In the genomic region with DNA sequence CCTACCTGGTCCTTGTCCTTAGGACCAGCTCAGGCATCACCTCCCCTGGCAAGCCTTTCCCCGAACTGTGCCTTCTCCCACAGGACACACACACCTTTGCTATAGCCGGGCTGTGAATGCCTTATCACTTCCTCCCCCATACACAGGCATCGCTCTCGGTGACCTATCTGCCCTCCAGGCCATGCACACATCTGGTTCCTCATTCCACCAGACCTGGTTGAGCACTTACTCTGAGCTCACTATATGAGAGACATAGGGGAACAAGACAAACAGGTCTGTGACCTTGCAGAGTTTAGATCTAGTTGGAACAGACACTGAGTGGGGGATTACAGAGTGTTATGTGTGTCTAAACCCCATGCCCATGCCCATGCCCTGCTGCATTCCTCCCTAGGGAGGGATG, we compare ENCODE assay signal across 24 cellular contexts. TPM values are rescaled to one million over a fixed set of nuclear protein-coding genes. Genes with fewer than 3 reads are reported as not detected.
DNase-seq lines count a peak whose midpoint lies in the region; ATAC-seq, FAIRE-seq and TF ChIP-seq lines count a peak whose summit lies in the region.
"Had no signal": no experiment of that assay in that cellular context is flagged by ENCODE, and none has a peak within 500 bp of the region (broad histone marks: within the 10 kb centered on the region; RNA-seq: fewer than 3 reads in every experiment).

No MANE protein-coding gene starts in this region.

- no peak for FAIRE-seq in H1 (lab: Jason Lieb, UNC)
- FAIRE-seq: HTR-8/SVneo had no signal

- H3K4me1 Mint-ChIP-seq in T-helper 1 cell treated with Interleukin-12 subunit alpha and Interleukin-12 subunit beta and Interleukin-4 antibody, amounts not matched to agents 30 μg/mL and 1 μg/mL, for 36 hours (ENCODE audit: low read depth): peaks cover 33% of the 10 kb centered on the region
- peaks cover 30 to 44% of the 10 kb centered on the region in 2 donors for H3K4me1 Mint-ChIP-seq in stimulated activated naive B cell treated with anti-CD40 and anti-IgM and Interleukin-4, amounts not matched to agents 10 μg/mL and 1 μg/mL and 100 μg/mL, for 72 hours

- peak; percentile 48 to 60 for ATAC-seq in stimulated activated naive B cell treated with anti-CD40 and anti-IgM and Interleukin-4, amounts not matched to agents 10 μg/mL and 1 μg/mL and 100 μg/mL, for 72 hours (replicated peaks)
- ATAC-seq in left colon (no peak), HG03571 (IDR thresholded peaks at IDR 0.05; ENCODE audit: unreplicated experiment) (no peak)
- ATAC-seq: activated naive CD8-positive, alpha-beta T cell treated with anti-CD3 and anti-CD28 coated beads, Interleukin-2, amount 50 U/mL, for 24 hours; naive thymus-derived CD4-positive, alpha-beta T cell; psoas muscle had no signal

- no peak overlapping the region for H3K14ac ChIP-seq in H1 (ENCODE audit: insufficient read length)

- H3K23ac ChIP-seq in H1 (ENCODE audit: insufficient read length): no peak overlapping the region

- H2AFZ ChIP-seq in OCI-LY1 (ENCODE audit: low read length): no peak overlapping the region
- H2AFZ ChIP-seq in H1 (ENCODE audit: low read length): no peak overlapping the region

- no peak overlapping the region for H3K56ac ChIP-seq in H1 (replicated peaks; ENCODE audit: insufficient read length, low read depth, low read length)

- no peaks in the 10 kb centered on the region for H3K27me3 ChIP-seq in OCI-LY1 (ENCODE audit: insufficient read depth, low read length)
- peaks cover 0 to 5% (median 2%) of the 10 kb centered on the region in 4 experiments; a peak in 1 of 7 replicates for H3K27me3 ChIP-seq in H1 (replicated peaks in 1 of 4; ENCODE audit: control insufficient read depth in 3 of 4, extremely low read depth in 1 of 4, insufficient read depth in 3 of 4, low read length in 3 of 4)
- H3K27me3 ChIP-seq: BLaER1, breast epithelium, thyroid gland had no signal

- no peaks in the 10 kb centered on the region for H4K20me1 ChIP-seq in OCI-LY1 (ENCODE audit: insufficient read depth, low read length)
- peaks cover 5 to 9% of the 10 kb centered on the region in 2 experiments for H4K20me1 ChIP-seq in H1 (replicated peaks in 1 of 2; ENCODE audit: control insufficient read depth in 1 of 2, insufficient read depth in 2 of 2, low read length in 2 of 2)

- H3K27ac ChIP-seq in OCI-LY1 (ENCODE audit: low read depth, low read length, poor library complexity, severe bottlenecking): peak overlapping the region; percentile 91
- H3K27ac ChIP-seq in H1 (ENCODE audit: low read depth, low read length): no peak overlapping the region
- H3K27ac ChIP-seq: 22Rv1, BLaER1, breast epithelium, psoas muscle, thyroid gland had no signal

- H3K18ac ChIP-seq in H1 (ENCODE audit: extremely low read depth, low read length): no peak overlapping the region

- TF ChIP-seq CTCF in OCI-LY1 (IDR thresholded peaks at IDR 0.05; ENCODE audit: low read length): no peak
- no peak for TF ChIP-seq CTCF in H1 (IDR thresholded peaks at IDR 0.05; ENCODE audit: control extremely low read depth in 1 of 3, insufficient read depth in 1 of 3, low read depth in 1 of 3, low read length in 3 of 3)

- TF ChIP-seq POLR2A in H1 (IDR thresholded peaks at IDR 0.05; ENCODE audit: control extremely low read depth in 1 of 2, low read depth in 2 of 2, low read length in 2 of 2): no peak

- H3K4me2 ChIP-seq in OCI-LY1 (ENCODE audit: low read length): peak overlapping the region; percentile 82
- H3K4me2 ChIP-seq in H1 (ENCODE audit: insufficient read depth in 1 of 2, low read depth in 2 of 2, low read length in 2 of 2): no peak overlapping the region
- H3K4me2 ChIP-seq: BLaER1 had no signal

- peaks cover 10% of the 10 kb centered on the region for H3K23me2 ChIP-seq in H1 (ENCODE audit: low read depth, low read length)

- CTCF ChIA-PET in H1 (lab: Charles Lee; ENCODE audit: partially characterized antibody): interaction anchor here (0.6 to 24.3 kb wide), 21 partner anchors 8 to 137 kb away, joined by 3 to 358 read pairs (median 6); no protein-coding TSS in a partner anchor

- H3K4ac ChIP-seq in H1 (replicated peaks; ENCODE audit: insufficient read length, low read depth, low read length): no peak overlapping the region

- no peak for DNase-seq in T-helper 1 cell
- DNase-seq in H1 (ENCODE audit: low read depth in 1 of 2, low spot score in 2 of 2): no peak
- DNase-seq in stimulated activated naive B cell treated with anti-CD40 and anti-IgM and Interleukin-4, amounts not matched to agents 10 μg/mL and 1 μg/mL and 100 μg/mL, for 72 hours: no peak
- no peak for DNase-seq in left colon
- no peak for DNase-seq in NCI-H2196 (lab: John Stamatoyannopoulos, UW; ENCODE audit: unreplicated experiment)
- DNase-seq: activated CD8-positive, alpha-beta memory T cell treated with anti-CD3 and anti-CD28 coated beads for 24 hours; activated naive CD8-positive, alpha-beta T cell treated with anti-CD3 and anti-CD28 coated beads, Interleukin-2, amount 50 U/mL, for 24 hours; DMS53; HFFc6; naive thymus-derived CD4-positive, alpha-beta T cell; NCI-H1930; psoas muscle; thyroid gland had no signal

- peak overlapping the region; percentile 33; the same call in 1 of the 2 replicates for H3K9ac ChIP-seq in OCI-LY1 (ENCODE audit: low read length)
- H3K9ac ChIP-seq in H1 (replicated peaks in 1 of 4; ENCODE audit: extremely low read depth in 1 of 4, low read depth in 3 of 4, low read length in 3 of 4): no peak overlapping the region
- H3K9ac ChIP-seq: BLaER1 had no signal

- no peaks in the 10 kb centered on the region for H3F3A ChIP-seq in OCI-LY1 (ENCODE audit: insufficient read depth, low read length)

- no peak for TF ChIP-seq EP300 in H1 (IDR thresholded peaks at IDR 0.05; ENCODE audit: borderline replicate concordance in 1 of 2, low read depth in 2 of 2, low read length in 2 of 2)

- intact Hi-C loops in left colon (cut with DNase I, micrococcal nuclease): loop anchor here in 1 of 2 donors (5.0 kb wide), 1 partner anchor 105 kb away; no protein-coding TSS in a partner anchor

- H4K8ac ChIP-seq in H1 (ENCODE audit: extremely low read depth, insufficient read depth, low read length): no peak overlapping the region

- H3K79me2 ChIP-seq in OCI-LY1 (ENCODE audit: insufficient read depth, low read length) (peaks cover 10% of the 10 kb centered on the region), H1 (ENCODE audit: control insufficient read depth in 1 of 2, insufficient read depth in 2 of 2, low read length in 2 of 2) (peaks cover 8 to 13% of the 10 kb centered on the region in 2 experiments)

- H3K36me3 ChIP-seq in OCI-LY1 (ENCODE audit: insufficient read depth, low read length) (peaks cover 10% of the 10 kb centered on the region), H1 (ENCODE audit: control insufficient read depth in 2 of 4, insufficient read depth in 4 of 4, low read length in 3 of 4) (no peaks in the 10 kb centered on the region; a peak in 1 of 8 replicates)
- H3K36me3 ChIP-seq: breast epithelium, thyroid gland had no signal

- no peaks in the 10 kb centered on the region for H3K27me3 Mint-ChIP-seq in T-helper 1 cell treated with Interleukin-12 subunit alpha and Interleukin-12 subunit beta and Interleukin-4 antibody, amounts not matched to agents 30 μg/mL and 1 μg/mL, for 36 hours (ENCODE audit: low read depth)
- no peaks in the 10 kb centered on the region for H3K27me3 Mint-ChIP-seq in stimulated activated naive B cell treated with anti-CD40 and anti-IgM and Interleukin-4, amounts not matched to agents 10 μg/mL and 1 μg/mL and 100 μg/mL, for 72 hours
- H3K27me3 Mint-ChIP-seq: activated naive CD8-positive, alpha-beta T cell treated with anti-CD3 and anti-CD28 coated beads, Interleukin-2, amount 50 U/mL, for 24 hours had no signal

- no peak overlapping the region for H2BK12ac ChIP-seq in H1 (ENCODE audit: low read depth, low read length)

- no peak overlapping the region for H3K4me3 Mint-ChIP-seq in T-helper 1 cell treated with Interleukin-12 subunit alpha and Interleukin-12 subunit beta and Interleukin-4 antibody, amounts not matched to agents 30 μg/mL and 1 μg/mL, for 36 hours
- H3K4me3 Mint-ChIP-seq in stimulated activated naive B cell treated with anti-CD40 and anti-IgM and Interleukin-4, amounts not matched to agents 10 μg/mL and 1 μg/mL and 100 μg/mL, for 72 hours: no peak overlapping the region
- H3K4me3 Mint-ChIP-seq: activated naive CD8-positive, alpha-beta T cell treated with anti-CD3 and anti-CD28 coated beads, Interleukin-2, amount 50 U/mL, for 24 hours; dendritic cell treated with granulocyte-macrophage colony-stimulating factor and Interleukin-4, amounts not matched to agents 40 ng/mL and 50 ng/mL, for 4 days; HFFc6 had no signal

- no peak for TF ChIP-seq RAD21 in H1 (IDR thresholded peaks at IDR 0.05 in 1 of 2, conservative IDR thresholded peaks at IDR 0.05 in 1 of 2; ENCODE audit: low read depth in 2 of 2, low read length in 2 of 2)

- WGBS in H1 (ENCODE audit: extremely low coverage in 1 of 2, insufficient coverage in 1 of 2, insufficient read length in 1 of 2, insufficient replicate concordance in 2 of 2, low coverage in 1 of 2, low lambda C conversion rate in 2 of 2, missing lambda C conversion rate in 1 of 2), 2 experiments: 87% methylated on average over 4 of the region's 4 CpGs; no CpG with 5 or more reads in 1 of the 2 experiments

- H3K9me3 ChIP-seq in OCI-LY1 (ENCODE audit: low read length) (no peaks in the 10 kb centered on the region), H1 (ENCODE audit: insufficient read depth in 2 of 2, low read depth in 1 of 2, low read length in 1 of 2) (peaks cover 18 to 20% of the 10 kb centered on the region in 2 experiments)
- H3K9me3 ChIP-seq: breast epithelium, psoas muscle, thyroid gland had no signal

- H2BK5ac ChIP-seq in H1 (ENCODE audit: low read depth, low read length): no peak overlapping the region

- H2BK20ac ChIP-seq in H1 (ENCODE audit: low read length): peak overlapping the region; percentile 22; the same call in 1 of the 2 replicates

- H2AK5ac ChIP-seq in H1 (ENCODE audit: low read depth, low read length): 0 out of 2 replicates have a peak overlapping the region, but pooled peaks have one; percentile 43

- no peak overlapping the region for H4K5ac ChIP-seq in H1 (ENCODE audit: insufficient read length, low read depth, low read length)

- POLR2A ChIA-PET in H1 (lab: Charles Lee; ENCODE audit: partially characterized antibody): interaction anchor here (1.0 kb wide), 1 partner anchor 83 kb away, joined by 3 read pairs; no protein-coding TSS in a partner anchor

- H3K4me1 ChIP-seq in OCI-LY1 (ENCODE audit: insufficient read depth, low read length, severe bottlenecking): peaks cover 51% of the 10 kb centered on the region
- H3K4me1 ChIP-seq in H1 (replicated peaks in 1 of 4; ENCODE audit: control insufficient read depth in 3 of 4, insufficient read depth in 4 of 4, low read length in 3 of 4): peaks cover 2 to 19% (median 14%) of the 10 kb centered on the region in 4 experiments; a peak in 6 of 7 replicates

- peaks cover 16% of the 10 kb centered on the region for H3K9me3 Mint-ChIP-seq in T-helper 1 cell treated with Interleukin-12 subunit alpha and Interleukin-12 subunit beta and Interleukin-4 antibody, amounts not matched to agents 30 μg/mL and 1 μg/mL, for 36 hours
- peaks cover 10 to 13% of the 10 kb centered on the region in 2 donors for H3K9me3 Mint-ChIP-seq in stimulated activated naive B cell treated with anti-CD40 and anti-IgM and Interleukin-4, amounts not matched to agents 10 μg/mL and 1 μg/mL and 100 μg/mL, for 72 hours
- H3K9me3 Mint-ChIP-seq: activated naive CD8-positive, alpha-beta T cell treated with anti-CD3 and anti-CD28 coated beads, Interleukin-2, amount 50 U/mL, for 24 hours; HFFc6 had no signal

- H3K36me3 Mint-ChIP-seq in T-helper 1 cell treated with Interleukin-12 subunit alpha and Interleukin-12 subunit beta and Interleukin-4 antibody, amounts not matched to agents 30 μg/mL and 1 μg/mL, for 36 hours (ENCODE audit: low read depth): peaks cover 10% of the 10 kb centered on the region
- peaks cover 17 to 19% of the 10 kb centered on the region in 2 donors for H3K36me3 Mint-ChIP-seq in stimulated activated naive B cell treated with anti-CD40 and anti-IgM and Interleukin-4, amounts not matched to agents 10 μg/mL and 1 μg/mL and 100 μg/mL, for 72 hours

- no peak overlapping the region for H2BK120ac ChIP-seq in H1 (replicated peaks; ENCODE audit: low read depth, low read length)

- no peaks in the 10 kb centered on the region for H3K9me2 ChIP-seq in OCI-LY1 (ENCODE audit: low read depth, low read length)

- H2BK15ac ChIP-seq in H1 (ENCODE audit: low read length): 0 out of 2 replicates have a peak overlapping the region, but pooled peaks have one; percentile 40

- H3K4me3 ChIP-seq in OCI-LY1 (ENCODE audit: low read depth, low read length, poor library complexity, severe bottlenecking) (peak overlapping the region; percentile 0), H1 (ENCODE audit: extremely low read depth in 1 of 4, insufficient read depth in 2 of 4, low read depth in 3 of 4, low read length in 4 of 4) (no peak overlapping the region)
- H3K4me3 ChIP-seq: BLaER1, breast epithelium, psoas muscle, thyroid gland had no signal

- H4K91ac ChIP-seq in H1 (replicated peaks; ENCODE audit: insufficient read length, low read length): no peak overlapping the region

- H3K79me1 ChIP-seq in H1 (ENCODE audit: low read depth, low read length): peaks cover 7% of the 10 kb centered on the region; the same call in 1 of the 2 replicates

- peak overlapping the region; percentile 34 for H3K27ac Mint-ChIP-seq in T-helper 1 cell treated with Interleukin-12 subunit alpha and Interleukin-12 subunit beta and Interleukin-4 antibody, amounts not matched to agents 30 μg/mL and 1 μg/mL, for 36 hours
- H3K27ac Mint-ChIP-seq in stimulated activated naive B cell treated with anti-CD40 and anti-IgM and Interleukin-4, amounts not matched to agents 10 μg/mL and 1 μg/mL and 100 μg/mL, for 72 hours: no peak overlapping the region
- H3K27ac Mint-ChIP-seq: activated naive CD8-positive, alpha-beta T cell treated with anti-CD3 and anti-CD28 coated beads, Interleukin-2, amount 50 U/mL, for 24 hours; activated T-helper 2 cell treated with anti-CD3 and anti-CD28 coated beads, Interferon-gamma antibody, Interleukin-2, Interleukin-4, amounts not matched to agents 10 μg/mL and 5 μg/mL and 100 μg/mL, durations not matched to agents 14 hours and 24 hours and 36 hours; dendritic cell treated with granulocyte-macrophage colony-stimulating factor and Interleukin-4, amounts not matched to agents 40 ng/mL and 50 ng/mL, for 4 days; HFFc6 had no signal

RNA-seq across cellular contexts. Expression of a gene that starts 3.1 kb away (rescaled TPM):
- 122 and 130 TPM in 2 replicates for total RNA-seq in H1 (2021; fragmentation: NEBNext Ultra II Directional; extraction: Animal tissue kit (Norgen Biotek cat#: 25700))
- 66.7 and 110 TPM in 2 replicates for polyA plus RNA-seq in H1 (2011; rRNA removed)
- polyA plus RNA-seq in H1 (2011; cell fraction: cytosol; rRNA removed): 101 TPM
- polyA plus RNA-seq in H1 (2011; cell fraction: nucleus; rRNA removed): 162 TPM
- 76.6 to 172 TPM (median 129 TPM) in 4 replicates for polyA plus RNA-seq in H1 (2012, experiment 1 of 2)
- 53.7 TPM for polyA plus RNA-seq in H1 (2012, experiment 2 of 2)
- polyA plus RNA-seq in H1 (2013, experiment 1 of 2): 37.8 TPM
- polyA plus RNA-seq in H1 (2013, experiment 2 of 2): 37.4 TPM
- polyA minus RNA-seq in H1 (2011; rRNA and poly(A)+ RNA removed): 150 and 166 TPM in 2 replicates
- 183 TPM for polyA minus RNA-seq in H1 (2011; cell fraction: cytosol; rRNA and poly(A)+ RNA removed)
- 71.0 TPM for polyA minus RNA-seq in H1 (2011; cell fraction: nucleus; rRNA and poly(A)+ RNA removed)
- total RNA-seq in left colon: 10 to 100 TPM; 55.5 to 57.5 TPM

RNA-seq across cellular contexts. Expression of a gene that starts 31.9 kb away (rescaled TPM):
- total RNA-seq in H1 (2021; fragmentation: NEBNext Ultra II Directional; extraction: Animal tissue kit (Norgen Biotek cat#: 25700)): 1.0 and 1.1 TPM in 2 replicates
- 1.4 and 1.5 TPM in 2 replicates for polyA plus RNA-seq in H1 (2011; rRNA removed)
- polyA plus RNA-seq in H1 (2011; cell fraction: cytosol; rRNA removed): 0.75 TPM
- 0.86 TPM for polyA plus RNA-seq in H1 (2011; cell fraction: nucleus; rRNA removed)
- 0.84 to 1.0 TPM (median 0.98 TPM) in 4 replicates for polyA plus RNA-seq in H1 (2012, experiment 1 of 2)
- 0.87 TPM for polyA plus RNA-seq in H1 (2012, experiment 2 of 2)
- 0.79 TPM for polyA plus RNA-seq in H1 (2013, experiment 1 of 2)
- polyA plus RNA-seq in H1 (2013, experiment 2 of 2): 0.79 TPM
- polyA minus RNA-seq in H1 (2011; rRNA and poly(A)+ RNA removed): 1.0 and 1.5 TPM in 2 replicates
- polyA minus RNA-seq in H1 (2011; cell fraction: cytosol; rRNA and poly(A)+ RNA removed): 0.44 TPM
- 0.70 TPM for polyA minus RNA-seq in H1 (2011; cell fraction: nucleus; rRNA and poly(A)+ RNA removed)
- 1 to 10 TPM; 1.1 to 1.2 TPM for total RNA-seq in left colon
- total RNA-seq: activated T-helper 2 cell treated with anti-CD3 and anti-CD28 coated beads, Interferon-gamma antibody, Interleukin-2, Interleukin-4, amounts not matched to agents 10 μg/mL and 5 μg/mL and 100 μg/mL, durations not matched to agents 14 hours and 24 hours and 36 hours had no signal

RNA-seq across cellular contexts. Expression of a gene that starts 35.4 kb away (rescaled TPM):
- 0.84 TPM in 1 of 2 replicates, not detected in the other for total RNA-seq in H1 (2021; fragmentation: NEBNext Ultra II Directional; extraction: Animal tissue kit (Norgen Biotek cat#: 25700))
- polyA plus RNA-seq in H1 (2011; rRNA removed): 0.28 and 0.30 TPM in 2 replicates
- polyA plus RNA-seq in H1 (2011; cell fraction: cytosol; rRNA removed): 0.28 TPM
- 0.33 TPM for polyA plus RNA-seq in H1 (2011; cell fraction: nucleus; rRNA removed)
- 0.24 to 0.43 TPM (median 0.28 TPM) in 3 of 4 replicates, not detected in the other for polyA plus RNA-seq in H1 (2012, experiment 1 of 2)
- 0.22 TPM for polyA plus RNA-seq in H1 (2012, experiment 2 of 2)
- polyA plus RNA-seq in H1 (2013, experiment 1 of 2): 0.10 TPM
- 0.13 TPM for polyA plus RNA-seq in H1 (2013, experiment 2 of 2)
- 0.13 and 0.39 TPM in 2 replicates for polyA minus RNA-seq in H1 (2011; rRNA and poly(A)+ RNA removed)
- polyA minus RNA-seq in H1 (2011; cell fraction: cytosol; rRNA and poly(A)+ RNA removed): not detected
- not detected for polyA minus RNA-seq in H1 (2011; cell fraction: nucleus; rRNA and poly(A)+ RNA removed)
- total RNA-seq in left colon: under 1 TPM in 1 of 2 donors, not detected in 1; 0.82 TPM
- total RNA-seq: activated T-helper 2 cell treated with anti-CD3 and anti-CD28 coated beads, Interferon-gamma antibody, Interleukin-2, Interleukin-4, amounts not matched to agents 10 μg/mL and 5 μg/mL and 100 μg/mL, durations not matched to agents 14 hours and 24 hours and 36 hours; HFFc6; lung microvascular endothelial cell; NCI-H460; psoas muscle had no signal
- polyA plus RNA-seq: psoas muscle had no signal

Comparison
In these comparisons a context has a peak if more than half of its experiments do, and no peak if none do; other contexts are left out.
1. ATAC-seq: peak in stimulated activated naive B cell treated with anti-CD40 and anti-IgM and Interleukin-4, amounts not matched to agents 10 μg/mL and 1 μg/mL and 100 μg/mL, for 72 hours (2 of 2); none in left colon (single experiment) and HG03571 (single experiment).